8 cellular contexts compared by ENCODE assay signal in the genomic region with DNA sequence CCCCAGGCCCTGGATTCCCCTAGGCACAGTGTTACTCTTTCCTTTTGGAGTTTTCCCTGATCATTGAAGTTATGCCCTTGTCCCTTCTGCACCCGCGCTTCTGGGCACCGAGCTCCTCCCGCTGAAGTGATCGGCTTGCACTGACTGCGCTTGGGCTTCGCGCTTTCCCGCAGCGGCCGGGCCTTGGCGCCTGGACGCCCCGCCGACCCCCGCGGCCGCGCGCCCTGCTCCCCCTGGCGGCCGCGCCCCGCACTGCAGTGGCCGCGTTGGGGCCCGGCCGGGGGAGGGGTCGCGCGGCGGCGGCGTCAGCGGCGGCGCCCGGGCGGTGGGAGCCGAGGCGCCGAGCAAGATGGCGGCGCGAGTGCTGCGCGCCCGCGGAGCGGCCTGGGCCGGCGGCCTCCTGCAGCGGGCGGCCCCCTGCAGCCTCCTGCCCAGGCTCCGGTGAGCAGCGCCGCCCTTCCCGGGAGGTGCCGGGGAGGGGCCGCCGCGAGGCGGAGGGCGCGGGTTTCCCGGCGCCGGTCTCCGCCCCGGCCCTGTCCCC. TPM values are rescaled to one million over a fixed set of nuclear protein-coding genes. Genes with fewer than 3 reads are reported as not detected.
DNase-seq lines count a peak whose midpoint lies in the region; TF ChIP-seq lines count a peak whose summit lies in the region.

A gene (plus strand): TSS at position 325 of the 541 bp plus-strand sequence. CDS start 25 bp downstream, at position 350.

- peak within 1 kb of the TSS; percentile 92 for H3K27ac ChIP-seq in skeletal muscle tissue (ENCODE audit: low read depth, low read length)

- peak within 1 kb of the TSS; percentile 91 for H3K4me3 Mint-ChIP-seq in HFFc6
- peak within 1 kb of the TSS; percentile 91 to 96 (median 93) for H3K4me3 Mint-ChIP-seq in brain

- peak within 1 kb of the TSS; percentile 93 to 96 (median 93) for H3K9ac ChIP-seq in skeletal muscle tissue (ENCODE audit: low read depth in 1 of 3, low read length in 3 of 3)

- H3K9me3 ChIP-seq in iPS-18c (ENCODE audit: control insufficient read depth, insufficient read depth, low read length) (no peaks in the 10 kb centered on the region), skeletal muscle tissue (ENCODE audit: control insufficient read depth in 3 of 3, low read length in 3 of 3) (no peaks in the 10 kb centered on the region)

- peaks cover 27 to 35% (median 34%) of the 10 kb centered on the region in 3 donors for H3K4me1 ChIP-seq in skeletal muscle tissue (ENCODE audit: control insufficient read depth in 3 of 3, insufficient read depth in 3 of 3, low read length in 3 of 3)

- peaks cover 8% of the 10 kb centered on the region for H3K27me3 Mint-ChIP-seq in HFFc6 (ENCODE audit: insufficient read depth)
- H3K27me3 Mint-ChIP-seq in brain = peaks cover 6% of the 10 kb centered on the region

- H3K4me3 ChIP-seq in iPS-18c (ENCODE audit: insufficient read depth, low read depth, low read length) (peak within 1 kb of the TSS; percentile 91), skeletal muscle tissue (ENCODE audit: low read length in 3 of 3) (peak within 1 kb of the TSS; percentile 84 to 88 (median 84))

- DNase-seq in NCI-H1417 (lab: John Stamatoyannopoulos, UW) = peak; percentile 81 to 90 (median 83)
- DNase-seq in NCI-H1417 treated with DMSO at 0.1 percent for 48 hours (lab: John Stamatoyannopoulos, UW) = no peak
- DNase-seq in HFFc6 = peak; percentile 13
- peak; percentile 77 for DNase-seq in NAMALWA (ENCODE audit: low spot score)
- peak; percentile 58 for DNase-seq in T1000 (lab: John Stamatoyannopoulos, UW)

- H3K36me3 ChIP-seq in skeletal muscle tissue (ENCODE audit: control insufficient read depth in 3 of 3, insufficient read depth in 3 of 3, low read length in 3 of 3) = peaks cover 0 to 3% (median 2%) of the 10 kb centered on the region in 3 donors

- H3K9me3 Mint-ChIP-seq in HFFc6 (no peaks in the 10 kb centered on the region), brain (no peaks in the 10 kb centered on the region)

- TF ChIP-seq CTCF in HFFc6 (IDR thresholded peaks at IDR 0.05) (peak; percentile 75), brain (conservative IDR thresholded peaks at IDR 0.05) (peak; percentile 51 to 57)

- peak within 1 kb of the TSS; percentile 92 for H3K27ac Mint-ChIP-seq in HFFc6
- peak within 1 kb of the TSS; percentile 81 to 97 (median 92) for H3K27ac Mint-ChIP-seq in brain

- H3K36me3 Mint-ChIP-seq in HFFc6 (ENCODE audit: low read depth) (peaks cover 11% of the 10 kb centered on the region), brain (peaks cover 34% of the 10 kb centered on the region)

- H3K27me3 ChIP-seq in skeletal muscle tissue (ENCODE audit: control insufficient read depth in 3 of 3, insufficient read depth in 3 of 3, low read length in 3 of 3) = no peaks in the 10 kb centered on the region

- peaks cover 41% of the 10 kb centered on the region for H3K4me1 Mint-ChIP-seq in HFFc6 (ENCODE audit: low read depth)
- H3K4me1 Mint-ChIP-seq in brain = peaks cover 38% of the 10 kb centered on the region

RNA-seq across cellular contexts. Expression of the gene that starts here (rescaled TPM):
- 10 to 100 TPM; 27.6 to 34.0 (median 30.6) TPM for total RNA-seq in HFFc6 (2021; fragmentation: NEBNext Ultra II Directional; extraction: Animal tissue kit (Norgen Biotek cat#: 25700))
- polyA plus RNA-seq in brain (ENCODE audit: insufficient read depth, low read depth, low replicate concordance) = 75.0 TPM
- total RNA-seq in skeletal muscle tissue = 56.4 TPM
